In genomic region chr10:28991738-28992270, GRCh38 we compare ENCODE assay signal across 8 cellular contexts.
DNase-seq lines count a peak whose midpoint lies in the region; ATAC-seq, FAIRE-seq and TF ChIP-seq lines count a peak whose summit lies in the region.

No MANE protein-coding gene starts in this region.

- no TSS peak for BruUV-seq in K562 (replicated peaks; lab: Mats Ljungman, UMichigan)

- H3K9ac ChIP-seq in K562 (ENCODE audit: insufficient read depth in 1 of 2, low read depth in 2 of 2, low read length in 2 of 2), result no peak overlapping the region

- peaks cover 2 to 9% of the 10 kb centered on the region in 2 experiments; a peak in 2 of 5 replicates for H3K27me3 ChIP-seq in K562 (ENCODE audit: control insufficient read depth in 2 of 2, insufficient read depth in 2 of 2, low read length in 2 of 2)

- CTCF ChIA-PET in K562 (lab: Yijun Ruan, JAX; ENCODE audit: low intra/inter-chr PET ratio), result interaction anchor here (0.6 to 3.7 kb wide), 6 partner anchors 114 to 364 kb away, joined by 4 to 22 read pairs (median 8); partner anchors contain the start of gene BAMBI

- TF ChIP-seq CTCF in K562 (IDR thresholded peaks at IDR 0.05 in 2 of 3, conservative IDR thresholded peaks at IDR 0.05 in 1 of 3; ENCODE audit: insufficient read depth in 2 of 3, low read depth in 1 of 3, low read length in 3 of 3), result peak; percentile 90 to 93 (median 90)

- WGBS in K562 (ENCODE audit: insufficient coverage, low coverage, missing lambda C conversion rate), result 0% methylated on average over 1 of the region's 1 CpG

- H3K27ac ChIP-seq in K562 (ENCODE audit: extremely low read depth, low read depth, low read length), result no peak overlapping the region

- POLR2A ChIA-PET in K562 (lab: Yijun Ruan, JAX), result interaction anchor here (0.5 kb wide), 1 partner anchor 1401 kb away, joined by 3 read pairs; no protein-coding TSS in a partner anchor

- H3K4me3 ChIP-seq in K562, result no peak overlapping the region

- H3K9me1 ChIP-seq in K562 (ENCODE audit: control insufficient read depth, insufficient read depth, low read length), result no peaks in the 10 kb centered on the region

- no peak for TF ChIP-seq POLR2A in K562 (conservative IDR thresholded peaks at IDR 0.05)

- DNase-seq in COLO829 (ENCODE audit: low spot score) (peak; percentile 56), HCEC 1CT (peak; percentile 17), RKO (ENCODE audit: low spot score) (peak; percentile 12), K562 (ENCODE audit: extremely low read depth in 1 of 4, low spot score in 3 of 4) (peak; percentile 62 to 79 (median 71)), left colon (peak in 1 of 2 donors; percentile 44)
- DNase-seq in stimulated activated naive CD4-positive, alpha-beta T cell treated with Interleukin-2 at 50 U/mL for 16 hours (lab: John Stamatoyannopoulos, UW), result peak; percentile 2
- no peak for DNase-seq in NK-92 treated with Interleukin-12 subunit alpha and Interleukin-12 subunit beta, amount 100 ng/mL, for 24 hours (lab: John Stamatoyannopoulos, UW)

- no peaks in the 10 kb centered on the region for H4K20me1 ChIP-seq in K562 (replicated peaks; ENCODE audit: control insufficient read depth, insufficient read depth, low read length)

- peak; percentile 90 for FAIRE-seq in K562 (lab: Jason Lieb, UNC)

- H2AFZ ChIP-seq in K562 (ENCODE audit: low read depth, low read length), result no peak overlapping the region

- intact Hi-C loops in K562 (cut with micrococcal nuclease), result loop anchor here (1.0 to 10.0 kb wide), 5 partner anchors 53 to 328 kb away; partner anchors contain the start of gene BAMBI
- intact Hi-C loops in left colon (cut with DNase I, micrococcal nuclease), result loop anchor here in 1 of 2 donors (5.0 kb wide), 1 partner anchor 330 kb away; no protein-coding TSS in a partner anchor

- no peaks in the 10 kb centered on the region for H3K9me3 ChIP-seq in K562 (replicated peaks; ENCODE audit: control insufficient read depth, insufficient read depth, low read depth, low read length)

- no peak overlapping the region for H3K4me2 ChIP-seq in K562 (ENCODE audit: insufficient read depth, low read length)

- H3K36me3 ChIP-seq in K562 (ENCODE audit: control insufficient read depth, insufficient read depth, low read length), result no peaks in the 10 kb centered on the region

- ATAC-seq in K562 (peak; percentile 96), left colon (peak; percentile 89), HG03521 (IDR thresholded peaks at IDR 0.05; ENCODE audit: unreplicated experiment) (no peak)

- peaks cover 0 to 2% of the 10 kb centered on the region in 2 experiments; a peak in 4 of 5 replicates for H3K4me1 ChIP-seq in K562 (replicated peaks in 1 of 2; ENCODE audit: control insufficient read depth in 2 of 2, insufficient read depth in 2 of 2, low read length in 2 of 2)

- in situ Hi-C loops in K562 (cut with MboI), result no loop called here

- peak; percentile 97 to 99 for TF ChIP-seq RAD21 in K562 (CRISPR knock-in tag; conservative IDR thresholded peaks at IDR 0.05 in 1 of 2, IDR thresholded peaks at IDR 0.05 in 1 of 2)

- H3K79me2 ChIP-seq in K562 (ENCODE audit: control insufficient read depth, insufficient read depth, low read length), result no peaks in the 10 kb centered on the region

- TF ChIP-seq EP300 in K562 (IDR thresholded peaks at IDR 0.05; ENCODE audit: low read length), result no peak

TF ChIP-seq in K562, 482 proteins besides CTCF, POLR2A, EP300 and RAD21 (continues in another document):
- TF ChIP-seq KLF16 (IDR thresholded peaks at IDR 0.05) (peak; percentile 40; the same call in 1 of the 2 replicates), HNRNPK (IDR thresholded peaks at IDR 0.05; ENCODE audit: low read depth, low read length, poor library complexity, severe bottlenecking) (no peak), GATAD2A (IDR thresholded peaks at IDR 0.05) (no peak), ZEB2 (IDR thresholded peaks at IDR 0.05) (peak; percentile 74; the same call in 1 of the 2 replicates), FOXP1 (CRISPR knock-in tag; IDR thresholded peaks at IDR 0.05) (no peak), ZBTB5 (IDR thresholded peaks at IDR 0.05) (no peak), ZNF740 (CRISPR knock-in tag; IDR thresholded peaks at IDR 0.05) (no peak), ZNF740 (tag; IDR thresholded peaks at IDR 0.05) (peak in 1 of 2 experiments; percentile 46; a peak in 1 of 4 replicates), ATF3 (IDR thresholded peaks at IDR 0.05) (peak; percentile 42; the same call in 1 of the 2 replicates), ATF3 (CRISPR knock-in tag; conservative IDR thresholded peaks at IDR 0.05) (no peak), ARID2 (IDR thresholded peaks at IDR 0.05) (peak; percentile 97), SMAD4 (CRISPR knock-in tag; conservative IDR thresholded peaks at IDR 0.05) (0 out of 2 replicates have a peak, but pooled peaks have one; percentile 4), NBN (IDR thresholded peaks at IDR 0.05; ENCODE audit: low read depth) (0 out of 2 replicates have a peak, but pooled peaks have one; percentile 44), SOX6 (IDR thresholded peaks at IDR 0.05) (0 out of 2 replicates have a peak, but pooled peaks have one; percentile 31), BACH1 (tag; IDR thresholded peaks at IDR 0.05) (peak; percentile 51; the same call in 1 of the 2 replicates), ARNT (IDR thresholded peaks at IDR 0.05) (peak in 1 of 2 experiments; percentile 77; a peak in 2 of 4 replicates), CEBPB (tag; IDR thresholded peaks at IDR 0.05) (peak; percentile 62), RCOR1 (IDR thresholded peaks at IDR 0.05; ENCODE audit: borderline replicate concordance in 1 of 2, low read depth in 2 of 2, low read length in 2 of 2) (peak in 1 of 2 experiments; percentile 29; a peak in 1 of 4 replicates), ATF1 (CRISPR knock-in tag; IDR thresholded peaks at IDR 0.05) (no peak), ATF1 (tag; IDR thresholded peaks at IDR 0.05) (peak; percentile 31; the same call in 1 of the 2 replicates), MAZ (CRISPR knock-in tag; conservative IDR thresholded peaks at IDR 0.05 in 1 of 2, IDR thresholded peaks at IDR 0.05 in 1 of 2) (peak in 1 of 2 experiments; percentile 74; a peak in 2 of 4 replicates), CTBP1 (IDR thresholded peaks at IDR 0.05; ENCODE audit: borderline replicate concordance) (0 out of 2 replicates have a peak, but pooled peaks have one; percentile 42), STAG1 (CRISPR knock-in tag; IDR thresholded peaks at IDR 0.05; ENCODE audit: borderline replicate concordance) (peak; percentile 57; the same call in 1 of the 2 replicates)
